ENCODE assay signal across 8 cellular contexts in the genomic region with DNA sequence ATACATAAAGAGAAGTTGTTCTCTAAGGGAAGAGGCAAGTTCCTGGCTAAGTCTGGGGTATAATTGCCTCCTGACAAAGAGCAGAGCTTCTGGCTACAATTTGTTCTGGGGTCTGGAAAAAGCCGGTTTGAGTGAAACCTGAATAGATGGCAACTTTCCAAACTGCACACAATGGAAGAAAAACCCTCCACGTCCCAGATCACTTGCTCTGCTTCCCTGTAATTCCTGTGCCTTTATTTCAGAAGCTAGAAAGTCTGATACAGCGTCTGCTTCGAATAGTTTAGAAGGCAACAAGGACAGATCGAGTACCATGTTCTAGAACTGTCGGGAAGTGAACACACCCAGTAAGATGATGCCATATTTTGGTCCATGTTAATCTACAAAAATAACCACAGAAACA.
DNase-seq lines count a peak whose midpoint lies in the region; ATAC-seq and TF ChIP-seq lines count a peak whose summit lies in the region.

No MANE protein-coding gene starts in this region.

- no peak for TF ChIP-seq CTCF in VCaP (conservative IDR thresholded peaks at IDR 0.05)

- H3K4me3 Mint-ChIP-seq in stimulated activated naive CD8-positive, alpha-beta T cell treated with anti-CD3 and anti-CD28 coated beads, Interleukin-15, amount 100 ng/mL, for 72 hours, result peak overlapping the region; percentile 91 to 95

- no peaks in the 10 kb centered on the region for H3K27me3 Mint-ChIP-seq in stimulated activated naive CD8-positive, alpha-beta T cell treated with anti-CD3 and anti-CD28 coated beads, Interleukin-15, amount 100 ng/mL, for 72 hours

- peak; percentile 60 for DNase-seq in DMS 273 (lab: John Stamatoyannopoulos, UW; ENCODE audit: unreplicated experiment)
- no peak for DNase-seq in DMS 273 treated with DMSO at 0.1 percent for 48 hours (lab: John Stamatoyannopoulos, UW)
- peak; percentile 55 for DNase-seq in foreskin melanocyte
- no peak for DNase-seq in stimulated activated naive CD8-positive, alpha-beta T cell treated with anti-CD3 and anti-CD28 coated beads, Interleukin-15, amount 100 ng/mL, for 72 hours
- no peak for DNase-seq in NCI-H526 (lab: John Stamatoyannopoulos, UW)
- no peak for DNase-seq in SHP77 (lab: John Stamatoyannopoulos, UW)
- no peak for DNase-seq in epidermal melanocyte (ENCODE audit: insufficient read length, low spot score)

- peak overlapping the region; percentile 98 to 100 for H3K27ac Mint-ChIP-seq in stimulated activated naive CD8-positive, alpha-beta T cell treated with anti-CD3 and anti-CD28 coated beads, Interleukin-15, amount 100 ng/mL, for 72 hours

- H3K27ac ChIP-seq in VCaP, result peak overlapping the region; percentile 100

- ATAC-seq in stimulated activated naive CD8-positive, alpha-beta T cell treated with anti-CD3 and anti-CD28 coated beads, Interleukin-15, amount 100 ng/mL, for 72 hours, result no peak

- H3K9me3 Mint-ChIP-seq in stimulated activated naive CD8-positive, alpha-beta T cell treated with anti-CD3 and anti-CD28 coated beads, Interleukin-15, amount 100 ng/mL, for 72 hours, result no peaks in the 10 kb centered on the region

- peaks cover 66% of the 10 kb centered on the region for H3K4me1 Mint-ChIP-seq in stimulated activated naive CD8-positive, alpha-beta T cell treated with anti-CD3 and anti-CD28 coated beads, Interleukin-15, amount 100 ng/mL, for 72 hours

Comparison
In these comparisons a context has a peak if more than half of its experiments do, and no peak if none do; other contexts are left out.
1. DNase-seq: peak in DMS 273 (single experiment) and foreskin melanocyte (single experiment); none in DMS 273 treated with DMSO at 0.1 percent for 48 hours (single experiment), stimulated activated naive CD8-positive, alpha-beta T cell treated with anti-CD3 and anti-CD28 coated beads, Interleukin-15, amount 100 ng/mL, for 72 hours (0 of 2), NCI-H526 (0 of 2), SHP77 (0 of 2) and epidermal melanocyte (single experiment).